Comparison of ENCODE assay signal across 1 cellular context in the genomic region with DNA sequence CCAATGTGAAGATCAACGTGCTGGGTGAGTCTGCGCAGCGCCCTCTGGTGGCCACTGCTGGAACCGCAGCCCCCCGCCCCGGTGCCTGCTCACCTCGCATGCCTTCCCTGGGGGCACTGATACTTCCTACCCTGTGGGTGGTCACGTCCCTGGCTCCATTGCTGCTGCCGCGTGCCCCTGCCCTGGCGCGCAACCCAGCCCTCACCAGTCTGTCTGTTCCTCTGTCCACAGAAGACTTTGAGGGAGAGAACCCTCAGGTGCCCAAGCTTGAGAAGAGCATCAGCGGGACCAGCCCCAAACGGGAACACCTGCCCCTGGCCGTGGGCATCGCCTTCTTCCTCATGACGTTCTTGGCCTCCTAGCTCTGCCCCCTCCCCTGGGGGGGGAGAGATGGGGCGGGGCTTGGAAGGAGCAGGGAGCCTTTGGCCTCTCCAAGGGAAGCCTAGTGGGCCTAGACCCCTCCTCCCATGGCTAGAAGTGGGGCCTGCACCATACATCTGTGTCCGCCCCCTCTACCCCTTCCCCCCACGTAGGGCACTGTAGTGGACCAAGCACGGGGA.
TF ChIP-seq lines count a peak whose summit lies in the region.

No MANE protein-coding gene starts in this region.

TF ChIP-seq in HEK293, 187 proteins besides CTCF, POLR2A, EP300 and RAD21 (continued from another document and continues in another):
- TF ChIP-seq, protein P1, sequence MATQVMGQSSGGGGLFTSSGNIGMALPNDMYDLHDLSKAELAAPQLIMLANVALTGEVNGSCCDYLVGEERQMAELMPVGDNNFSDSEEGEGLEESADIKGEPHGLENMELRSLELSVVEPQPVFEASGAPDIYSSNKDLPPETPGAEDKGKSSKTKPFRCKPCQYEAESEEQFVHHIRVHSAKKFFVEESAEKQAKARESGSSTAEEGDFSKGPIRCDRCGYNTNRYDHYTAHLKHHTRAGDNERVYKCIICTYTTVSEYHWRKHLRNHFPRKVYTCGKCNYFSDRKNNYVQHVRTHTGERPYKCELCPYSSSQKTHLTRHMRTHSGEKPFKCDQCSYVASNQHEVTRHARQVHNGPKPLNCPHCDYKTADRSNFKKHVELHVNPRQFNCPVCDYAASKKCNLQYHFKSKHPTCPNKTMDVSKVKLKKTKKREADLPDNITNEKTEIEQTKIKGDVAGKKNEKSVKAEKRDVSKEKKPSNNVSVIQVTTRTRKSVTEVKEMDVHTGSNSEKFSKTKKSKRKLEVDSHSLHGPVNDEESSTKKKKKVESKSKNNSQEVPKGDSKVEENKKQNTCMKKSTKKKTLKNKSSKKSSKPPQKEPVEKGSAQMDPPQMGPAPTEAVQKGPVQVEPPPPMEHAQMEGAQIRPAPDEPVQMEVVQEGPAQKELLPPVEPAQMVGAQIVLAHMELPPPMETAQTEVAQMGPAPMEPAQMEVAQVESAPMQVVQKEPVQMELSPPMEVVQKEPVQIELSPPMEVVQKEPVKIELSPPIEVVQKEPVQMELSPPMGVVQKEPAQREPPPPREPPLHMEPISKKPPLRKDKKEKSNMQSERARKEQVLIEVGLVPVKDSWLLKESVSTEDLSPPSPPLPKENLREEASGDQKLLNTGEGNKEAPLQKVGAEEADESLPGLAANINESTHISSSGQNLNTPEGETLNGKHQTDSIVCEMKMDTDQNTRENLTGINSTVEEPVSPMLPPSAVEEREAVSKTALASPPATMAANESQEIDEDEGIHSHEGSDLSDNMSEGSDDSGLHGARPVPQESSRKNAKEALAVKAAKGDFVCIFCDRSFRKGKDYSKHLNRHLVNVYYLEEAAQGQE (tag by site-specific recombination; IDR thresholded peaks at IDR 0.05), result no peak
- TF ChIP-seq, protein P2, sequence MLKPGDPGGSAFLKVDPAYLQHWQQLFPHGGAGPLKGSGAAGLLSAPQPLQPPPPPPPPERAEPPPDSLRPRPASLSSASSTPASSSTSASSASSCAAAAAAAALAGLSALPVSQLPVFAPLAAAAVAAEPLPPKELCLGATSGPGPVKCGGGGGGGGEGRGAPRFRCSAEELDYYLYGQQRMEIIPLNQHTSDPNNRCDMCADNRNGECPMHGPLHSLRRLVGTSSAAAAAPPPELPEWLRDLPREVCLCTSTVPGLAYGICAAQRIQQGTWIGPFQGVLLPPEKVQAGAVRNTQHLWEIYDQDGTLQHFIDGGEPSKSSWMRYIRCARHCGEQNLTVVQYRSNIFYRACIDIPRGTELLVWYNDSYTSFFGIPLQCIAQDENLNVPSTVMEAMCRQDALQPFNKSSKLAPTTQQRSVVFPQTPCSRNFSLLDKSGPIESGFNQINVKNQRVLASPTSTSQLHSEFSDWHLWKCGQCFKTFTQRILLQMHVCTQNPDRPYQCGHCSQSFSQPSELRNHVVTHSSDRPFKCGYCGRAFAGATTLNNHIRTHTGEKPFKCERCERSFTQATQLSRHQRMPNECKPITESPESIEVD (tag by site-specific recombination; IDR thresholded peaks at IDR 0.05), result no peak
- no peak for TF ChIP-seq ZNF596 (tag by site-specific recombination; IDR thresholded peaks at IDR 0.05)
- TF ChIP-seq ZNF366 (tag by site-specific recombination; conservative IDR thresholded peaks at IDR 0.05), result no peak
- no peak for TF ChIP-seq MZF1 (tag by site-specific recombination; IDR thresholded peaks at IDR 0.05; ENCODE audit: borderline replicate concordance)
- TF ChIP-seq ZNF473 (tag by site-specific recombination; IDR thresholded peaks at IDR 0.05), result no peak
- no peak for TF ChIP-seq KLF1 (tag by site-specific recombination; IDR thresholded peaks at IDR 0.05)
- no peak for TF ChIP-seq ZNF404 (tag by site-specific recombination; IDR thresholded peaks at IDR 0.05)
- TF ChIP-seq SP7 (tag by site-specific recombination; IDR thresholded peaks at IDR 0.05), result no peak
- TF ChIP-seq ZNF23 (tag by site-specific recombination; IDR thresholded peaks at IDR 0.05; ENCODE audit: borderline replicate concordance), result no peak
- TF ChIP-seq, protein P3, sequence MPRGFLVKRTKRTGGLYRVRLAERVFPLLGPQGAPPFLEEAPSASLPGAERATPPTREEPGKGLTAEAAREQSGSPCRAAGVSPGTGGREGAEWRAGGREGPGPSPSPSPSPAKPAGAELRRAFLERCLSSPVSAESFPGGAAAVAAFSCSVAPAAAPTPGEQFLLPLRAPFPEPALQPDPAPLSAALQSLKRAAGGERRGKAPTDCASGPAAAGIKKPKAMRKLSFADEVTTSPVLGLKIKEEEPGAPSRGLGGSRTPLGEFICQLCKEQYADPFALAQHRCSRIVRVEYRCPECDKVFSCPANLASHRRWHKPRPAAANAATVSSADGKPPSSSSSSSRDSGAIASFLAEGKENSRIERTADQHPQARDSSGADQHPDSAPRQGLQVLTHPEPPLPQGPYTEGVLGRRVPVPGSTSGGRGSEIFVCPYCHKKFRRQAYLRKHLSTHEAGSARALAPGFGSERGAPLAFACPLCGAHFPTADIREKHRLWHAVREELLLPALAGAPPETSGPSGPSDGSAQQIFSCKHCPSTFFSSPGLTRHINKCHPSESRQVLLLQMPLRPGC (tag by site-specific recombination; IDR thresholded peaks at IDR 0.05), result no peak
- no peak for TF ChIP-seq ZNF214 (tag by site-specific recombination; IDR thresholded peaks at IDR 0.05; ENCODE audit: borderline replicate concordance)
- no peak for TF ChIP-seq BCL11A (tag by site-specific recombination; IDR thresholded peaks at IDR 0.05; ENCODE audit: low read depth)
- TF ChIP-seq ZNF600 (tag by site-specific recombination; IDR thresholded peaks at IDR 0.05), result no peak
- no peak for TF ChIP-seq ZFHX2 (tag by site-specific recombination; conservative IDR thresholded peaks at IDR 0.05)
- TF ChIP-seq SCRT1 (tag by site-specific recombination; IDR thresholded peaks at IDR 0.05; ENCODE audit: borderline replicate concordance), result no peak
- TF ChIP-seq ZNF701 (tag by site-specific recombination; IDR thresholded peaks at IDR 0.05), result no peak
- no peak for TF ChIP-seq ZNF707 (tag by site-specific recombination; IDR thresholded peaks at IDR 0.05)
- TF ChIP-seq, protein P4, sequence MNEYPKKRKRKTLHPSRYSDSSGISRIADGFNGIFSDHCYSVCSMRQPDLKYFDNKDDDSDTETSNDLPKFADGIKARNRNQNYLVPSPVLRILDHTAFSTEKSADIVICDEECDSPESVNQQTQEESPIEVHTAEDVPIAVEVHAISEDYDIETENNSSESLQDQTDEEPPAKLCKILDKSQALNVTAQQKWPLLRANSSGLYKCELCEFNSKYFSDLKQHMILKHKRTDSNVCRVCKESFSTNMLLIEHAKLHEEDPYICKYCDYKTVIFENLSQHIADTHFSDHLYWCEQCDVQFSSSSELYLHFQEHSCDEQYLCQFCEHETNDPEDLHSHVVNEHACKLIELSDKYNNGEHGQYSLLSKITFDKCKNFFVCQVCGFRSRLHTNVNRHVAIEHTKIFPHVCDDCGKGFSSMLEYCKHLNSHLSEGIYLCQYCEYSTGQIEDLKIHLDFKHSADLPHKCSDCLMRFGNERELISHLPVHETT (tag by site-specific recombination; IDR thresholded peaks at IDR 0.05), result no peak
- 0 out of 2 replicates have a peak, but pooled peaks have one; percentile 15 for TF ChIP-seq ZFP69B (tag by site-specific recombination; IDR thresholded peaks at IDR 0.05)
- TF ChIP-seq, protein P5, sequence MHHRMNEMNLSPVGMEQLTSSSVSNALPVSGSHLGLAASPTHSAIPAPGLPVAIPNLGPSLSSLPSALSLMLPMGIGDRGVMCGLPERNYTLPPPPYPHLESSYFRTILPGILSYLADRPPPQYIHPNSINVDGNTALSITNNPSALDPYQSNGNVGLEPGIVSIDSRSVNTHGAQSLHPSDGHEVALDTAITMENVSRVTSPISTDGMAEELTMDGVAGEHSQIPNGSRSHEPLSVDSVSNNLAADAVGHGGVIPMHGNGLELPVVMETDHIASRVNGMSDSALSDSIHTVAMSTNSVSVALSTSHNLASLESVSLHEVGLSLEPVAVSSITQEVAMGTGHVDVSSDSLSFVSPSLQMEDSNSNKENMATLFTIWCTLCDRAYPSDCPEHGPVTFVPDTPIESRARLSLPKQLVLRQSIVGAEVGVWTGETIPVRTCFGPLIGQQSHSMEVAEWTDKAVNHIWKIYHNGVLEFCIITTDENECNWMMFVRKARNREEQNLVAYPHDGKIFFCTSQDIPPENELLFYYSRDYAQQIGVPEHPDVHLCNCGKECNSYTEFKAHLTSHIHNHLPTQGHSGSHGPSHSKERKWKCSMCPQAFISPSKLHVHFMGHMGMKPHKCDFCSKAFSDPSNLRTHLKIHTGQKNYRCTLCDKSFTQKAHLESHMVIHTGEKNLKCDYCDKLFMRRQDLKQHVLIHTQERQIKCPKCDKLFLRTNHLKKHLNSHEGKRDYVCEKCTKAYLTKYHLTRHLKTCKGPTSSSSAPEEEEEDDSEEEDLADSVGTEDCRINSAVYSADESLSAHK (tag by site-specific recombination; IDR thresholded peaks at IDR 0.05), result no peak
- no peak for TF ChIP-seq ZNF561 (tag by site-specific recombination; IDR thresholded peaks at IDR 0.05; ENCODE audit: borderline replicate concordance)
- TF ChIP-seq, protein P6, sequence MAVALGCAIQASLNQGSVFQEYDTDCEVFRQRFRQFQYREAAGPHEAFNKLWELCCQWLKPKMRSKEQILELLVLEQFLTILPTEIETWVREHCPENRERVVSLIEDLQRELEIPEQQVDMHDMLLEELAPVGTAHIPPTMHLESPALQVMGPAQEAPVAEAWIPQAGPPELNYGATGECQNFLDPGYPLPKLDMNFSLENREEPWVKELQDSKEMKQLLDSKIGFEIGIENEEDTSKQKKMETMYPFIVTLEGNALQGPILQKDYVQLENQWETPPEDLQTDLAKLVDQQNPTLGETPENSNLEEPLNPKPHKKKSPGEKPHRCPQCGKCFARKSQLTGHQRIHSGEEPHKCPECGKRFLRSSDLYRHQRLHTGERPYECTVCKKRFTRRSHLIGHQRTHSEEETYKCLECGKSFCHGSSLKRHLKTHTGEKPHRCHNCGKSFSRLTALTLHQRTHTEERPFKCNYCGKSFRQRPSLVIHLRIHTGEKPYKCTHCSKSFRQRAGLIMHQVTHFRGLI (tag by site-specific recombination; IDR thresholded peaks at IDR 0.05), result no peak
- TF ChIP-seq FEZF1 (tag by site-specific recombination; IDR thresholded peaks at IDR 0.05), result no peak
- no peak for TF ChIP-seq ZNF623 (tag by site-specific recombination; IDR thresholded peaks at IDR 0.05)
- TF ChIP-seq ZNF2 (tag by site-specific recombination; IDR thresholded peaks at IDR 0.05), result peak; percentile 71; the same call in 1 of the 2 replicates
- no peak for TF ChIP-seq ZNF792 (tag by site-specific recombination; IDR thresholded peaks at IDR 0.05)
- TF ChIP-seq, protein P7, sequence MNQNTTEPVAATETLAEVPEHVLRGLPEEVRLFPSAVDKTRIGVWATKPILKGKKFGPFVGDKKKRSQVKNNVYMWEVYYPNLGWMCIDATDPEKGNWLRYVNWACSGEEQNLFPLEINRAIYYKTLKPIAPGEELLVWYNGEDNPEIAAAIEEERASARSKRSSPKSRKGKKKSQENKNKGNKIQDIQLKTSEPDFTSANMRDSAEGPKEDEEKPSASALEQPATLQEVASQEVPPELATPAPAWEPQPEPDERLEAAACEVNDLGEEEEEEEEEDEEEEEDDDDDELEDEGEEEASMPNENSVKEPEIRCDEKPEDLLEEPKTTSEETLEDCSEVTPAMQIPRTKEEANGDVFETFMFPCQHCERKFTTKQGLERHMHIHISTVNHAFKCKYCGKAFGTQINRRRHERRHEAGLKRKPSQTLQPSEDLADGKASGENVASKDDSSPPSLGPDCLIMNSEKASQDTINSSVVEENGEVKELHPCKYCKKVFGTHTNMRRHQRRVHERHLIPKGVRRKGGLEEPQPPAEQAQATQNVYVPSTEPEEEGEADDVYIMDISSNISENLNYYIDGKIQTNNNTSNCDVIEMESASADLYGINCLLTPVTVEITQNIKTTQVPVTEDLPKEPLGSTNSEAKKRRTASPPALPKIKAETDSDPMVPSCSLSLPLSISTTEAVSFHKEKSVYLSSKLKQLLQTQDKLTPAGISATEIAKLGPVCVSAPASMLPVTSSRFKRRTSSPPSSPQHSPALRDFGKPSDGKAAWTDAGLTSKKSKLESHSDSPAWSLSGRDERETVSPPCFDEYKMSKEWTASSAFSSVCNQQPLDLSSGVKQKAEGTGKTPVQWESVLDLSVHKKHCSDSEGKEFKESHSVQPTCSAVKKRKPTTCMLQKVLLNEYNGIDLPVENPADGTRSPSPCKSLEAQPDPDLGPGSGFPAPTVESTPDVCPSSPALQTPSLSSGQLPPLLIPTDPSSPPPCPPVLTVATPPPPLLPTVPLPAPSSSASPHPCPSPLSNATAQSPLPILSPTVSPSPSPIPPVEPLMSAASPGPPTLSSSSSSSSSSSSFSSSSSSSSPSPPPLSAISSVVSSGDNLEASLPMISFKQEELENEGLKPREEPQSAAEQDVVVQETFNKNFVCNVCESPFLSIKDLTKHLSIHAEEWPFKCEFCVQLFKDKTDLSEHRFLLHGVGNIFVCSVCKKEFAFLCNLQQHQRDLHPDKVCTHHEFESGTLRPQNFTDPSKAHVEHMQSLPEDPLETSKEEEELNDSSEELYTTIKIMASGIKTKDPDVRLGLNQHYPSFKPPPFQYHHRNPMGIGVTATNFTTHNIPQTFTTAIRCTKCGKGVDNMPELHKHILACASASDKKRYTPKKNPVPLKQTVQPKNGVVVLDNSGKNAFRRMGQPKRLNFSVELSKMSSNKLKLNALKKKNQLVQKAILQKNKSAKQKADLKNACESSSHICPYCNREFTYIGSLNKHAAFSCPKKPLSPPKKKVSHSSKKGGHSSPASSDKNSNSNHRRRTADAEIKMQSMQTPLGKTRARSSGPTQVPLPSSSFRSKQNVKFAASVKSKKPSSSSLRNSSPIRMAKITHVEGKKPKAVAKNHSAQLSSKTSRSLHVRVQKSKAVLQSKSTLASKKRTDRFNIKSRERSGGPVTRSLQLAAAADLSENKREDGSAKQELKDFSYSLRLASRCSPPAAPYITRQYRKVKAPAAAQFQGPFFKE (tag by site-specific recombination; IDR thresholded peaks at IDR 0.05; ENCODE audit: borderline replicate concordance), result no peak
- peak; percentile 36; the same call in 1 of the 2 replicates for TF ChIP-seq ZNF423 (tag by site-specific recombination; IDR thresholded peaks at IDR 0.05)
- TF ChIP-seq ZNF670 (tag by site-specific recombination; IDR thresholded peaks at IDR 0.05; ENCODE audit: low read depth), result no peak
- peak; percentile 53; the same call in 1 of the 2 replicates for TF ChIP-seq ZNF391 (tag by site-specific recombination; IDR thresholded peaks at IDR 0.05; ENCODE audit: borderline replicate concordance, low read depth)
- no peak for TF ChIP-seq ZNF433 (tag by site-specific recombination; IDR thresholded peaks at IDR 0.05; ENCODE audit: low read depth)
- no peak for TF ChIP-seq ZNF776 (tag by site-specific recombination; IDR thresholded peaks at IDR 0.05; ENCODE audit: borderline replicate concordance)
- no peak for TF ChIP-seq ZNF621 (tag by site-specific recombination; IDR thresholded peaks at IDR 0.05)
- no peak for TF ChIP-seq WT1 (tag by site-specific recombination; IDR thresholded peaks at IDR 0.05)
- TF ChIP-seq, protein P8, sequence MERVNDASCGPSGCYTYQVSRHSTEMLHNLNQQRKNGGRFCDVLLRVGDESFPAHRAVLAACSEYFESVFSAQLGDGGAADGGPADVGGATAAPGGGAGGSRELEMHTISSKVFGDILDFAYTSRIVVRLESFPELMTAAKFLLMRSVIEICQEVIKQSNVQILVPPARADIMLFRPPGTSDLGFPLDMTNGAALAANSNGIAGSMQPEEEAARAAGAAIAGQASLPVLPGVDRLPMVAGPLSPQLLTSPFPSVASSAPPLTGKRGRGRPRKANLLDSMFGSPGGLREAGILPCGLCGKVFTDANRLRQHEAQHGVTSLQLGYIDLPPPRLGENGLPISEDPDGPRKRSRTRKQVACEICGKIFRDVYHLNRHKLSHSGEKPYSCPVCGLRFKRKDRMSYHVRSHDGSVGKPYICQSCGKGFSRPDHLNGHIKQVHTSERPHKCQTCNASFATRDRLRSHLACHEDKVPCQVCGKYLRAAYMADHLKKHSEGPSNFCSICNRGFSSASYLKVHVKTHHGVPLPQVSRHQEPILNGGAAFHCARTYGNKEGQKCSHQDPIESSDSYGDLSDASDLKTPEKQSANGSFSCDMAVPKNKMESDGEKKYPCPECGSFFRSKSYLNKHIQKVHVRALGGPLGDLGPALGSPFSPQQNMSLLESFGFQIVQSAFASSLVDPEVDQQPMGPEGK (tag by site-specific recombination; IDR thresholded peaks at IDR 0.05), result peak; percentile 88
